ENCODE assay signal across 11 cellular contexts in the genomic region with DNA sequence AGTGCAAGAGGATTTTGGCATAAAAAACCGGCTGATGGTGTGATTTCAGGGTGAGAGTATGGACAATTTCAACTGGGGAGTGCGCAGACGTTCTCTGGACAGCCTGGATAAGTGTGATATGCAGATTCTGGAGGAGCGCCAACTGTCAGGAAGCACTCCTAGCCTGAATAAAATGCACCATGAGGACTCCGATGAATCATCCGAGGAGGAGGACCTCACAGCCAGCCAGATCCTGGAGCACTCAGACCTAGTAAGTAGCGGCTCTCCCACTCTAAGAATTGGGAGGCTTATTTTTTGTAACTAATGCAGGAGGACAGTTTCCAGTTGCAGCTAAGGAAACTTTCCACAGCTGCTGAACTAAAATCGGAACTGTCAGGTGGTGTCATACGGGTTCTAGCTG. TPM values are rescaled to one million over a fixed set of nuclear protein-coding genes. Genes with fewer than 3 reads are reported as not detected.
A peak's percentile ranks its signal among the peaks of the same experiment; 100 is the strongest.
DNase-seq lines count a peak whose midpoint lies in the region; ATAC-seq and TF ChIP-seq lines count a peak whose summit lies in the region.
"Had no signal": no experiment of that assay in that cellular context is flagged by ENCODE, and none has a peak within 500 bp of the region (broad histone marks: within the 10 kb centered on the region; RNA-seq: fewer than 3 reads in every experiment).

No MANE protein-coding gene starts in this region.

- no peaks in the 10 kb centered on the region for H3K9me3 Mint-ChIP-seq in HFFc6
- H3K9me3 Mint-ChIP-seq in brain = no peaks in the 10 kb centered on the region
- H3K9me3 Mint-ChIP-seq in neural progenitor cell = no peaks in the 10 kb centered on the region
- no peaks in the 10 kb centered on the region for H3K9me3 Mint-ChIP-seq in activated CD4-positive, alpha-beta T cell treated with anti-CD3 and anti-CD28 coated beads, Interleukin-2, amount 10 ng/mL, durations not matched to agents 7 days and 5 days

- no peaks in the 10 kb centered on the region for H3K27me3 ChIP-seq in gastrocnemius medialis
- H3K27me3 ChIP-seq in neural progenitor cell = no peaks in the 10 kb centered on the region

- H2AFZ ChIP-seq in neural progenitor cell (replicated peaks) = no peak overlapping the region

- ATAC-seq in gastrocnemius medialis (peak; percentile 93), GM19455 (IDR thresholded peaks at IDR 0.05; ENCODE audit: unreplicated experiment) (no peak)
- ATAC-seq: GM12878 had no signal

- no peak overlapping the region for H3K9ac ChIP-seq in neural progenitor cell

- no peaks in the 10 kb centered on the region for H3F3A ChIP-seq in neural progenitor cell (ENCODE audit: low read depth)

- CTCF ChIA-PET in activated CD4-positive, alpha-beta T cell treated with anti-CD3 and anti-CD28 coated beads, Interleukin-2, amount 10 ng/mL, durations not matched to agents 7 days and 5 days (lab: Charles Lee) = no interaction called here

- POLR2A ChIA-PET in activated CD4-positive, alpha-beta T cell treated with anti-CD3 and anti-CD28 coated beads, Interleukin-2, amount 10 ng/mL, durations not matched to agents 7 days and 5 days (lab: Charles Lee) = no interaction called here

- no peaks in the 10 kb centered on the region for H3K36me3 Mint-ChIP-seq in HFFc6 (ENCODE audit: low read depth)
- peaks cover 80% of the 10 kb centered on the region for H3K36me3 Mint-ChIP-seq in brain
- no peaks in the 10 kb centered on the region for H3K36me3 Mint-ChIP-seq in neural progenitor cell
- H3K36me3 Mint-ChIP-seq in activated CD4-positive, alpha-beta T cell treated with anti-CD3 and anti-CD28 coated beads, Interleukin-2, amount 10 ng/mL, durations not matched to agents 7 days and 5 days (ENCODE audit: low read depth) = no peaks in the 10 kb centered on the region

- in situ Hi-C loops in gastrocnemius medialis (cut with MboI; ENCODE audit: low sequenced_read_pairs in 4 of 4) = no loop called here

- no peaks in the 10 kb centered on the region for H3K79me2 ChIP-seq in neural progenitor cell (ENCODE audit: low read depth)

- H3K27ac Mint-ChIP-seq in HFFc6 (peak overlapping the region; percentile 56), brain (peak overlapping the region in 4 of 5 experiments; percentile 1 to 70 (median 47)), neural progenitor cell (no peak overlapping the region)
- no peak overlapping the region for H3K27ac Mint-ChIP-seq in activated CD4-positive, alpha-beta T cell treated with anti-CD3 and anti-CD28 coated beads, Interleukin-2, amount 10 ng/mL, durations not matched to agents 7 days and 5 days

- peak in 1 of 2 donors; percentile 22 for TF ChIP-seq POLR2A in gastrocnemius medialis (IDR thresholded peaks at IDR 0.05)

- H3K4me3 ChIP-seq in gastrocnemius medialis (peak overlapping the region in 1 of 4 donors; percentile 22), neural progenitor cell (no peak overlapping the region)
- H3K4me3 ChIP-seq: GM12878 had no signal

- DNase-seq in HFFc6 = peak; percentile 80
- DNase-seq in hepatic stellate cell (ENCODE audit: low spot score) = peak; percentile 70
- peak; percentile 56 to 68 for DNase-seq in gastrocnemius medialis
- DNase-seq in SKM-1 treated with dmso at 0.1 percent for 144 hours (lab: John Stamatoyannopoulos, UW; ENCODE audit: unreplicated experiment) = no peak
- DNase-seq in neural progenitor cell (ENCODE audit: low spot score) = no peak
- DNase-seq in activated CD4-positive, alpha-beta T cell treated with anti-CD3 and anti-CD28 coated beads, Interleukin-2, amount 10 ng/mL, durations not matched to agents 7 days and 5 days = no peak
- DNase-seq: activated CD4-positive, alpha-beta T cell treated with anti-CD3 and anti-CD28 coated beads, Interleukin-2, amount 50 U/mL, for 1 hour; KBM-7 had no signal

- H3K9me3 ChIP-seq in gastrocnemius medialis (no peaks in the 10 kb centered on the region), neural progenitor cell (ENCODE audit: low read depth) (no peaks in the 10 kb centered on the region)

- no peak overlapping the region for H3K4me2 ChIP-seq in neural progenitor cell

- H3K4me1 Mint-ChIP-seq in HFFc6 (ENCODE audit: low read depth) (peaks cover 33% of the 10 kb centered on the region), brain (peaks cover 25% of the 10 kb centered on the region), neural progenitor cell (peaks cover 10% of the 10 kb centered on the region)
- no peaks in the 10 kb centered on the region for H3K4me1 Mint-ChIP-seq in activated CD4-positive, alpha-beta T cell treated with anti-CD3 and anti-CD28 coated beads, Interleukin-2, amount 10 ng/mL, durations not matched to agents 7 days and 5 days

- peaks cover 0 to 26% of the 10 kb centered on the region in 2 donors for H3K36me3 ChIP-seq in gastrocnemius medialis
- no peaks in the 10 kb centered on the region for H3K36me3 ChIP-seq in neural progenitor cell

- intact Hi-C loops in gastrocnemius medialis (cut with DNase I; ENCODE audit: low total_unique reads) = no loop called here

- no peak for TF ChIP-seq CTCF in HFFc6 (IDR thresholded peaks at IDR 0.05)
- no peak for TF ChIP-seq CTCF in brain (conservative IDR thresholded peaks at IDR 0.05)
- TF ChIP-seq CTCF in gastrocnemius medialis (IDR thresholded peaks at IDR 0.05 in 4 of 5, conservative IDR thresholded peaks at IDR 0.05 in 1 of 5) = no peak
- TF ChIP-seq CTCF in neural progenitor cell (IDR thresholded peaks at IDR 0.05) = no peak

- peaks cover 11 to 27% of the 10 kb centered on the region in 2 donors for H3K4me1 ChIP-seq in gastrocnemius medialis
- no peaks in the 10 kb centered on the region for H3K4me1 ChIP-seq in neural progenitor cell

- H3K27me3 Mint-ChIP-seq in HFFc6 (ENCODE audit: insufficient read depth) = no peaks in the 10 kb centered on the region; the same call in 1 of the 2 replicates
- no peaks in the 10 kb centered on the region for H3K27me3 Mint-ChIP-seq in brain
- peaks cover 5% of the 10 kb centered on the region for H3K27me3 Mint-ChIP-seq in neural progenitor cell (ENCODE audit: insufficient read depth, low read depth)
- H3K27me3 Mint-ChIP-seq in activated CD4-positive, alpha-beta T cell treated with anti-CD3 and anti-CD28 coated beads, Interleukin-2, amount 10 ng/mL, durations not matched to agents 7 days and 5 days = no peaks in the 10 kb centered on the region

- no peaks in the 10 kb centered on the region for H4K20me1 ChIP-seq in neural progenitor cell (ENCODE audit: low read depth)

- H3K4me3 Mint-ChIP-seq in HFFc6 = peak overlapping the region; percentile 4
- no peak overlapping the region for H3K4me3 Mint-ChIP-seq in brain
- no peak overlapping the region for H3K4me3 Mint-ChIP-seq in neural progenitor cell
- no peak overlapping the region for H3K4me3 Mint-ChIP-seq in activated CD4-positive, alpha-beta T cell treated with anti-CD3 and anti-CD28 coated beads, Interleukin-2, amount 10 ng/mL, durations not matched to agents 7 days and 5 days

- H3K27ac ChIP-seq in gastrocnemius medialis (peak overlapping the region; percentile 57 to 76 (median 64)), neural progenitor cell (no peak overlapping the region)

RNA-seq across cellular contexts. Expression of a gene that starts 53.6 kb away (rescaled TPM):
- total RNA-seq in HFFc6 (2021; fragmentation: NEBNext Ultra II Directional; extraction: Animal tissue kit (Norgen Biotek cat#: 25700)) = not detected
- polyA plus RNA-seq in brain (ENCODE audit: insufficient read depth, low read depth, low replicate concordance) = not detected
- total RNA-seq in gastrocnemius medialis (not detected), neural progenitor cell (ENCODE audit: low replicate concordance) (2.2 TPM in 1 of 2 replicates, not detected in the other)
- not detected for total RNA-seq in activated CD4-positive, alpha-beta T cell treated with anti-CD3 and anti-CD28 coated beads, Interleukin-2, amount 10 ng/mL, durations not matched to agents 7 days and 5 days

RNA-seq across cellular contexts. Expression of a gene that starts 53.7 kb away (rescaled TPM):
- 1 to 10 TPM; 4.0 to 8.4 (median 8.2) TPM for total RNA-seq in HFFc6 (2021; fragmentation: NEBNext Ultra II Directional; extraction: Animal tissue kit (Norgen Biotek cat#: 25700))
- polyA plus RNA-seq in brain (ENCODE audit: insufficient read depth, low read depth, low replicate concordance) = 0.59 TPM
- total RNA-seq in gastrocnemius medialis = under 1 TPM; 0.02 to 0.20 (median 0.12) TPM
- total RNA-seq in neural progenitor cell (ENCODE audit: low replicate concordance) = 27.0 and 38.7 TPM in 2 replicates
- total RNA-seq in activated CD4-positive, alpha-beta T cell treated with anti-CD3 and anti-CD28 coated beads, Interleukin-2, amount 10 ng/mL, durations not matched to agents 7 days and 5 days = 10 to 100 TPM; 26.3 to 33.5 TPM

Comparison
In these comparisons a context has a peak if more than half of its experiments do, and no peak if none do; other contexts are left out.
1. DNase-seq: peak in HFFc6 (single experiment), hepatic stellate cell (single experiment) and gastrocnemius medialis (2 of 2); none in SKM-1 treated with dmso at 0.1 percent for 144 hours (single experiment), neural progenitor cell (single experiment) and activated CD4-positive, alpha-beta T cell treated with anti-CD3 and anti-CD28 coated beads, Interleukin-2, amount 10 ng/mL, durations not matched to agents 7 days and 5 days (single experiment).
2. H3K27ac Mint-ChIP-seq: peak in HFFc6 (single experiment) and brain (4 of 5); none in neural progenitor cell (single experiment) and activated CD4-positive, alpha-beta T cell treated with anti-CD3 and anti-CD28 coated beads, Interleukin-2, amount 10 ng/mL, durations not matched to agents 7 days and 5 days (single experiment).
3. RNA of a gene that starts 53.7 kb away (total RNA-seq): 27.0 to 38.7 TPM in neural progenitor cell, 26.3 to 33.5 TPM in activated CD4-positive, alpha-beta T cell treated with anti-CD3 and anti-CD28 coated beads, Interleukin-2, amount 10 ng/mL, durations not matched to agents 7 days and 5 days and 4.0 to 8.4 TPM in HFFc6; 0.02 to 0.20 TPM in gastrocnemius medialis; every median in the first group is over 4 times any median in the second.